In the genomic region with DNA sequence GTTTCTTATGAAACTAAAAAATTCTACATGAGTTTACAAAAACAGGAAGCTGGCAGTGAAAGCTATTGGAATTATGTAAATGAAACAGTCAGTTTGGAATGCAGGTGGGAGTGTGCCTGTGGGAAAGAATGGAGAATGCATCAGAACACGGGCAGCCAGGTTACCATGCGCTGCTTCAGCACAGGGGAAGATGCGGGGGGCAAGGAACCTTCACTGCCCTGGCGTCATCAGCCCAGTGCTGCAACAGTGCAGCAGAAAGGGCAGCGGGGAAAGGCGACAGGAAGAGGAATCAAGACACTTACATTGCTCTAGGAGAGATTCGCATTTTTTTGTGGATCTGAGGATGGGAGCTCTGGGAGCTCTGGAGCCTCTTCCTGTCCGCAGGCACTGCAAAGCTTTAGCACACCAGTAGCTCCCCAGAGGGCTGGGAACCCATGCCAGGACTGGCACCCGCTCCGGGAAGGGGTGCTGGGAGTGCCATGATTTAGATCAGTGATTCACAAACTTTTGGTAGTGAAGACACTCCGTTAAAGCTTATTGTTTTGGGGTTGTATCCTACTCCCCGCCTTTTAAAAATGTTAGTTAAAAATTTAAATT, we compare ENCODE assay signal across 8 cellular contexts.
DNase-seq lines count a peak whose midpoint lies in the region; ATAC-seq, FAIRE-seq and TF ChIP-seq lines count a peak whose summit lies in the region.

No MANE protein-coding gene starts in this region.

- peak overlapping the region; percentile 78 for H3K4me2 ChIP-seq in smooth muscle cell

- peak overlapping the region; percentile 95 to 100 (median 98) for H3K27ac Mint-ChIP-seq in CD14-positive monocyte
- H3K27ac Mint-ChIP-seq in activated CD8-positive, alpha-beta T cell treated with anti-CD3 and anti-CD28 coated beads for 36 hours: peak overlapping the region; percentile 97

- H3K4me1 Mint-ChIP-seq in CD14-positive monocyte: peaks cover 76% of the 10 kb centered on the region
- peaks cover 51% of the 10 kb centered on the region for H3K4me1 Mint-ChIP-seq in activated CD8-positive, alpha-beta T cell treated with anti-CD3 and anti-CD28 coated beads for 36 hours (ENCODE audit: low read depth)

- H3K27ac ChIP-seq in right cardiac atrium (ENCODE audit: low read length): peak overlapping the region; percentile 16
- H3K27ac ChIP-seq in smooth muscle cell (ENCODE audit: low read depth): peak overlapping the region; percentile 90

- H3K36me3 Mint-ChIP-seq in CD14-positive monocyte: peaks cover 0 to 2% of the 10 kb centered on the region in 2 donors
- H3K36me3 Mint-ChIP-seq in activated CD8-positive, alpha-beta T cell treated with anti-CD3 and anti-CD28 coated beads for 36 hours (ENCODE audit: low read depth): no peaks in the 10 kb centered on the region

- peak overlapping the region; percentile 8 for H2AFZ ChIP-seq in smooth muscle cell (ENCODE audit: low read depth)

- POLR2A ChIA-PET in activated CD8-positive, alpha-beta T cell treated with anti-CD3 and anti-CD28 coated beads for 36 hours (lab: Charles Lee): interaction anchor here (0.7 to 1.3 kb wide), 9 partner anchors 10 to 306 kb away, joined by 3 read pairs; no protein-coding TSS in a partner anchor

- H3K4me1 ChIP-seq in right cardiac atrium (ENCODE audit: control insufficient read depth, insufficient read depth, low read length) (peaks cover 14% of the 10 kb centered on the region), smooth muscle cell (ENCODE audit: low read depth) (peaks cover 38% of the 10 kb centered on the region)

- no peaks in the 10 kb centered on the region for H3K79me2 ChIP-seq in smooth muscle cell (ENCODE audit: low read depth)

- H3K9ac ChIP-seq in smooth muscle cell (ENCODE audit: low read depth): peak overlapping the region; percentile 34

- H4K20me1 ChIP-seq in smooth muscle cell (ENCODE audit: low read depth): no peaks in the 10 kb centered on the region

- TF ChIP-seq CTCF in CD14-positive monocyte (IDR thresholded peaks at IDR 0.05) (no peak), smooth muscle cell (IDR thresholded peaks at IDR 0.05; ENCODE audit: borderline replicate concordance, insufficient read depth, poor library complexity, severe bottlenecking) (no peak), D721Med (IDR thresholded peaks at IDR 0.05; ENCODE audit: insufficient read depth, missing control alignments) (no peak)
- no peak for TF ChIP-seq CTCF in activated CD8-positive, alpha-beta T cell treated with anti-CD3 and anti-CD28 coated beads for 36 hours (IDR thresholded peaks at IDR 0.05)

- CTCF ChIA-PET in activated CD8-positive, alpha-beta T cell treated with anti-CD3 and anti-CD28 coated beads for 36 hours (lab: Charles Lee): interaction anchor here (0.6 to 2.4 kb wide), 6 partner anchors 10 to 353 kb away, joined by 3 to 41 read pairs (median 6); no protein-coding TSS in a partner anchor

- DNase-seq in CD14-positive monocyte (ENCODE audit: low spot score) (no peak), right cardiac atrium (peak in 1 of 3 donors; percentile 59), smooth muscle cell (lab: John Stamatoyannopoulos, UW; ENCODE audit: unreplicated experiment) (no peak), D721Med (ENCODE audit: insufficient read length, low spot score) (no peak), T-helper 9 cell (no peak), NCI-H345 treated with DMSO at 0.1 percent for 48 hours (lab: John Stamatoyannopoulos, UW; ENCODE audit: unreplicated experiment) (no peak)
- DNase-seq in activated CD8-positive, alpha-beta T cell treated with anti-CD3 and anti-CD28 coated beads for 36 hours: peak; percentile 33

- ATAC-seq in HG02678 (IDR thresholded peaks at IDR 0.05; ENCODE audit: unreplicated experiment): peak; percentile 1
- ATAC-seq in activated CD8-positive, alpha-beta T cell treated with anti-CD3 and anti-CD28 coated beads for 36 hours: peak; percentile 10
- ATAC-seq in right cardiac atrium: no peak

- H3F3A ChIP-seq in smooth muscle cell (ENCODE audit: low read depth): peaks cover 22% of the 10 kb centered on the region

- no peak for FAIRE-seq in D721Med (lab: Jason Lieb, UNC)

- WGBS in right cardiac atrium: 53% methylated on average over 12 of the region's 12 CpGs
- WGBS in smooth muscle cell (ENCODE audit: low lambda C conversion rate): 21% methylated on average over 12 of the region's 12 CpGs

- H3K27me3 ChIP-seq in right cardiac atrium (ENCODE audit: control insufficient read depth, insufficient read depth) (no peaks in the 10 kb centered on the region), smooth muscle cell (ENCODE audit: low read depth) (no peaks in the 10 kb centered on the region)

- H3K9me3 Mint-ChIP-seq in CD14-positive monocyte: peaks cover 0 to 3% (median 0%) of the 10 kb centered on the region in 7 donors
- peaks cover 7% of the 10 kb centered on the region for H3K9me3 Mint-ChIP-seq in activated CD8-positive, alpha-beta T cell treated with anti-CD3 and anti-CD28 coated beads for 36 hours

- H3K9me3 ChIP-seq in right cardiac atrium (ENCODE audit: control insufficient read depth, low read length) (no peaks in the 10 kb centered on the region), smooth muscle cell (replicated peaks; ENCODE audit: low read depth) (no peaks in the 10 kb centered on the region)

- intact Hi-C loops in CD14-positive monocyte (cut with micrococcal nuclease) (no loop called here), right cardiac atrium (cut with DNase I) (no loop called here)
- intact Hi-C loops in activated CD8-positive, alpha-beta T cell treated with anti-CD3 and anti-CD28 coated beads for 36 hours (cut with micrococcal nuclease): no loop called here

- H3K4me3 ChIP-seq in right cardiac atrium (ENCODE audit: low read length): no peak overlapping the region
- H3K4me3 ChIP-seq in smooth muscle cell: no peak overlapping the region

- H3K36me3 ChIP-seq in smooth muscle cell (ENCODE audit: low read depth): no peaks in the 10 kb centered on the region

- H3K4me3 Mint-ChIP-seq in CD14-positive monocyte: peak overlapping the region; percentile 58 to 92
- peak overlapping the region; percentile 46 for H3K4me3 Mint-ChIP-seq in activated CD8-positive, alpha-beta T cell treated with anti-CD3 and anti-CD28 coated beads for 36 hours

- peaks cover 0 to 2% (median 0%) of the 10 kb centered on the region in 3 donors for H3K27me3 Mint-ChIP-seq in CD14-positive monocyte (ENCODE audit: low read depth in 3 of 3)
- no peaks in the 10 kb centered on the region for H3K27me3 Mint-ChIP-seq in activated CD8-positive, alpha-beta T cell treated with anti-CD3 and anti-CD28 coated beads for 36 hours

Comparison
In these comparisons a context has a peak if more than half of its experiments do, and no peak if none do; other contexts are left out.
1. ATAC-seq: peak in HG02678 (single experiment) and activated CD8-positive, alpha-beta T cell treated with anti-CD3 and anti-CD28 coated beads for 36 hours (single experiment); none in right cardiac atrium (0 of 2).